In genomic region chr6:133051264-133051663, GRCh38 we compare ENCODE assay signal across 23 cellular contexts.
DNase-seq lines count a peak whose midpoint lies in the region; ATAC-seq, FAIRE-seq and TF ChIP-seq lines count a peak whose summit lies in the region.
"Had no signal": no experiment of that assay in that cellular context is flagged by ENCODE, and none has a peak within 500 bp of the region (broad histone marks: within the 10 kb centered on the region; RNA-seq: fewer than 3 reads in every experiment).

No MANE protein-coding gene starts in this region.

- H3K9ac ChIP-seq in astrocyte (ENCODE audit: low read length), result no peak overlapping the region
- H3K9ac ChIP-seq: BLaER1, GM23248 had no signal

- H3K27ac ChIP-seq in astrocyte (ENCODE audit: low read depth, low read length), result no peak overlapping the region
- no peak overlapping the region for H3K27ac ChIP-seq in uterus
- H3K27ac ChIP-seq: 22Rv1, BLaER1, C4-2B, GM23248 had no signal

- H3K4me3 Mint-ChIP-seq in astrocyte (ENCODE audit: unreplicated experiment), result no peak overlapping the region
- H3K4me3 Mint-ChIP-seq in nephron, result no peak overlapping the region
- H3K4me3 Mint-ChIP-seq: B cell; CD4-positive, CD25-positive, alpha-beta regulatory T cell; CD8-positive, alpha-beta T cell; HFFc6 had no signal

- no peaks in the 10 kb centered on the region for H4K20me1 ChIP-seq in astrocyte (ENCODE audit: insufficient read depth, low read length)
- H4K20me1 ChIP-seq: BLaER1 had no signal

- no peaks in the 10 kb centered on the region for H3K27me3 ChIP-seq in astrocyte (ENCODE audit: insufficient read depth, low read length)
- no peaks in the 10 kb centered on the region for H3K27me3 ChIP-seq in uterus
- H3K27me3 ChIP-seq: BLaER1 had no signal

- H3K27ac Mint-ChIP-seq in astrocyte (ENCODE audit: unreplicated experiment), result no peak overlapping the region
- H3K27ac Mint-ChIP-seq in nephron, result peak overlapping the region in 2 of 3 experiments; percentile 3 to 42
- H3K27ac Mint-ChIP-seq: B cell; CD4-positive, CD25-positive, alpha-beta regulatory T cell; CD8-positive, alpha-beta T cell; HFFc6 had no signal

- H3K4me1 ChIP-seq in astrocyte (ENCODE audit: insufficient read depth, low read length) (no peaks in the 10 kb centered on the region), uterus (no peaks in the 10 kb centered on the region)
- H3K4me1 ChIP-seq: BLaER1, Caco-2, HAP-1 had no signal

- H3K27me3 Mint-ChIP-seq in astrocyte (ENCODE audit: low read depth, unreplicated experiment) (no peaks in the 10 kb centered on the region), nephron (ENCODE audit: low read depth) (no peaks in the 10 kb centered on the region)
- H3K27me3 Mint-ChIP-seq: B cell; CD4-positive, CD25-positive, alpha-beta regulatory T cell had no signal

- peak; percentile 17 for FAIRE-seq in astrocyte (lab: Jason Lieb, UNC)
- FAIRE-seq: A204.1, G401.6, GM12892, H54 had no signal

- H3K4me3 ChIP-seq in astrocyte (ENCODE audit: insufficient read depth, low read depth, low read length) (no peak overlapping the region), uterus (no peak overlapping the region)
- H3K4me3 ChIP-seq: BLaER1, GM23248, HAP-1 had no signal

- intact Hi-C loops in uterus (cut with DNase I; ENCODE audit: low total_unique reads), result no loop called here

- no peak overlapping the region for H3K4me2 ChIP-seq in astrocyte (ENCODE audit: low read length)
- H3K4me2 ChIP-seq: BLaER1 had no signal

- TF ChIP-seq POLR2A in uterus (IDR thresholded peaks at IDR 0.05), result no peak

- ATAC-seq in GM21381 (IDR thresholded peaks at IDR 0.05; ENCODE audit: unreplicated experiment), result no peak
- ATAC-seq: CD8-positive, alpha-beta T cell had no signal

- TF ChIP-seq CTCF in astrocyte (IDR thresholded peaks at IDR 0.05; ENCODE audit: insufficient read depth, low read depth, low read length) (no peak), nephron (IDR thresholded peaks at IDR 0.05; ENCODE audit: unreplicated experiment in 3 of 3) (no peak), uterus (IDR thresholded peaks at IDR 0.05) (no peak)

- H3K9me3 ChIP-seq in astrocyte (ENCODE audit: insufficient read depth, low read depth, low read length) (no peaks in the 10 kb centered on the region), uterus (no peaks in the 10 kb centered on the region)
- H3K9me3 ChIP-seq: BLaER1, Caco-2, HAP-1 had no signal

- H3K9me3 Mint-ChIP-seq in astrocyte (ENCODE audit: unreplicated experiment) (no peaks in the 10 kb centered on the region), nephron (no peaks in the 10 kb centered on the region)
- H3K9me3 Mint-ChIP-seq: CD8-positive, alpha-beta T cell had no signal

- DNase-seq in NCI-H748 (lab: John Stamatoyannopoulos, UW; ENCODE audit: unreplicated experiment), result peak; percentile 11
- no peak for DNase-seq in NCI-H748 treated with DMSO at 0.1 percent for 48 hours (lab: John Stamatoyannopoulos, UW)
- no peak for DNase-seq in astrocyte (ENCODE audit: low read depth)
- no peak for DNase-seq in cerebellar cortex (ENCODE audit: low spot score)
- no peak for DNase-seq in uterus
- DNase-seq: Caco-2; CD4-positive, CD25-positive, alpha-beta regulatory T cell; CD8-positive, alpha-beta T cell; DMS153; DND-41; GM23248; HFFc6 had no signal

- H3K36me3 Mint-ChIP-seq in astrocyte (ENCODE audit: low read depth, unreplicated experiment), result no peaks in the 10 kb centered on the region
- H3K36me3 Mint-ChIP-seq in nephron (ENCODE audit: low read depth), result no peaks in the 10 kb centered on the region
- H3K36me3 Mint-ChIP-seq: CD4-positive, CD25-positive, alpha-beta regulatory T cell; CD8-positive, alpha-beta T cell had no signal

- no peaks in the 10 kb centered on the region for H3K79me2 ChIP-seq in astrocyte (ENCODE audit: insufficient read depth, low read length)

- H2AFZ ChIP-seq in astrocyte (ENCODE audit: low read depth, low read length), result no peak overlapping the region
- H2AFZ ChIP-seq: GM23248 had no signal

- H3K4me1 Mint-ChIP-seq in astrocyte (ENCODE audit: low read depth, unreplicated experiment) (no peaks in the 10 kb centered on the region), nephron (peaks cover 47% of the 10 kb centered on the region)
- H3K4me1 Mint-ChIP-seq: B cell; CD4-positive, CD25-positive, alpha-beta regulatory T cell had no signal

- H3K36me3 ChIP-seq in astrocyte (ENCODE audit: insufficient read depth, low read length), result no peaks in the 10 kb centered on the region
- no peaks in the 10 kb centered on the region for H3K36me3 ChIP-seq in uterus
- H3K36me3 ChIP-seq: BLaER1, HAP-1 had no signal
